In the genomic region with DNA sequence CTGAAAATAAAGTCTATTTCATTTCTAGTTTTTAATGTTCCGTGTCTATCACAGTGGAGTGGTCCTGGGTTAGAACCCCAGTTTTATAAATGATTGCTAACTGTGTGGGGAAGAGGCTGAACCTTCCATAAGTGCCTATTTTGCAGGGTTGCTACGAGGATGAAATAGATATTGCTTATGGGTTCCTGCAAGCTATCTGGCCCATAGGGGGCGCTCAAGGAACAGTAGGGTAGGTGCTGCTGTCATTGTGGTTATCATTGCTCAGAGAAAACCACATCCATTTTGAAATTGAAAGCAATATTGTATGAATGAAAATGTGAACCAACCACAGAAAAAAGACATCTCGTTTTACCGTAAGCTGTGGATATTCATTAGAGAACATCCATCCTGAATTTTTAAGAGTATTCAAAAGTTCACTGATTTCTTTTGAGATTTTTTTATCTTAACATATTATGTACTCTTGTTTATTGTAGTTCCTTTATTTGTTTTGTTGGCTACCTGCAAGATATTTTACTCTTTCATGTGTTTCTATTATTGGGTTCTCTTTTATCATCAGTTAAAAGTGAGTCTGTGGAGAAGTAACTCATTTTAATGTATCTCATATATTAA, we compare ENCODE assay signal across 9 cellular contexts.
DNase-seq lines count a peak whose midpoint lies in the region; TF ChIP-seq lines count a peak whose summit lies in the region.
"Had no signal": no experiment of that assay in that cellular context is flagged by ENCODE, and none has a peak within 500 bp of the region (broad histone marks: within the 10 kb centered on the region; RNA-seq: fewer than 3 reads in every experiment).

No MANE protein-coding gene starts in this region.

- H3K4me1 ChIP-seq in MM.1S (ENCODE audit: low read length) (no peaks in the 10 kb centered on the region), SJSA1 (replicated peaks) (no peaks in the 10 kb centered on the region)

- H3K9me3 ChIP-seq in MM.1S (replicated peaks; ENCODE audit: insufficient read depth, low read length) = no peaks in the 10 kb centered on the region
- no peaks in the 10 kb centered on the region; the same call in 1 of the 2 replicates for H3K9me3 ChIP-seq in SJSA1 (replicated peaks)

- H3K27me3 ChIP-seq in MM.1S (replicated peaks; ENCODE audit: insufficient read depth, low read length) (peaks cover 70% of the 10 kb centered on the region), SJSA1 (replicated peaks) (no peaks in the 10 kb centered on the region; the same call in 1 of the 2 replicates)

- H4K20me1 ChIP-seq in MM.1S (ENCODE audit: insufficient read depth, low read length) = no peaks in the 10 kb centered on the region

- H3K4me2 ChIP-seq in MM.1S (ENCODE audit: low read depth, low read length) = no peak overlapping the region

- POLR2A ChIA-PET in HEK293T (lab: Yijun Ruan, JAX) = no interaction called here

- peak; percentile 89 for TF ChIP-seq CTCF in GM12872 (IDR thresholded peaks at IDR 0.05; ENCODE audit: insufficient read depth, low read depth, low read length)
- peak; percentile 95 for TF ChIP-seq CTCF in MM.1S (IDR thresholded peaks at IDR 0.05; ENCODE audit: low read length)

- no peak overlapping the region for H3K9ac ChIP-seq in MM.1S (ENCODE audit: low read length)

- CTCF ChIA-PET in HEK293T (lab: Yijun Ruan, JAX) = interaction anchor here (1.0 to 1.2 kb wide), 2 partner anchors 8 to 20 kb away, joined by 3 to 6 read pairs; no protein-coding TSS in a partner anchor

- no peak overlapping the region for H2AFZ ChIP-seq in MM.1S (ENCODE audit: low read length)

- no peak overlapping the region for H3K27ac ChIP-seq in MM.1S (ENCODE audit: low read length)
- no peak overlapping the region for H3K27ac ChIP-seq in SJSA1
- H3K27ac ChIP-seq: skin epidermis had no signal

- H3K4me3 ChIP-seq in MM.1S (ENCODE audit: low read length) = no peak overlapping the region
- no peak overlapping the region for H3K4me3 ChIP-seq in SJSA1
- H3K4me3 ChIP-seq: skin epidermis had no signal

- H3K36me3 ChIP-seq in MM.1S (replicated peaks; ENCODE audit: insufficient read depth, low read length) = no peaks in the 10 kb centered on the region
- H3K36me3 ChIP-seq in SJSA1 = no peaks in the 10 kb centered on the region

- no peaks in the 10 kb centered on the region for H3K79me2 ChIP-seq in MM.1S (ENCODE audit: low read length)

- no peaks in the 10 kb centered on the region for H3F3A ChIP-seq in MM.1S (ENCODE audit: insufficient read depth, low read length)

- H3K9me2 ChIP-seq in MM.1S (replicated peaks; ENCODE audit: insufficient read depth, low read length) = no peaks in the 10 kb centered on the region

- peak; percentile 45 for DNase-seq in HEK293T (ENCODE audit: extremely low spot score)
- peak; percentile 94 for DNase-seq in MM.1S
- DNase-seq in SJSA1 (ENCODE audit: low read depth in 1 of 2, low spot score in 2 of 2) = peak; percentile 59 to 84
- peak; percentile 8 to 66 (median 54) for DNase-seq in activated naive CD4-positive, alpha-beta T cell (lab: John Stamatoyannopoulos, UW)
- DNase-seq in head of caudate nucleus = peak; percentile 48 to 94 (median 79)
- peak; percentile 65 for DNase-seq in putamen (ENCODE audit: low spot score)
- DNase-seq in 8988T = no peak

- intact Hi-C loops in head of caudate nucleus (cut with DNase I) = no loop called here

TF ChIP-seq in HEK293T, 16 proteins besides CTCF, POLR2A, EP300 and RAD21:
- TF ChIP-seq LEF1 (IDR thresholded peaks at IDR 0.05; ENCODE audit: borderline replicate concordance) = no peak
- TF ChIP-seq TARDBP (IDR thresholded peaks at IDR 0.05) = no peak
- TF ChIP-seq FOXM1 (IDR thresholded peaks at IDR 0.05; ENCODE audit: borderline replicate concordance) = no peak
- no peak for TF ChIP-seq ARNT (IDR thresholded peaks at IDR 0.05)
- no peak for TF ChIP-seq ELF4 (IDR thresholded peaks at IDR 0.05)
- no peak for TF ChIP-seq BHLHE40 (IDR thresholded peaks at IDR 0.05; ENCODE audit: borderline replicate concordance)
- TF ChIP-seq ZNF384 (IDR thresholded peaks at IDR 0.05) = no peak
- no peak for TF ChIP-seq CTBP1 (IDR thresholded peaks at IDR 0.05; ENCODE audit: borderline replicate concordance)
- TF ChIP-seq PKNOX1 (IDR thresholded peaks at IDR 0.05) = no peak; the same call in 1 of the 2 replicates
- no peak for TF ChIP-seq SUZ12 (IDR thresholded peaks at IDR 0.05)
- no peak for TF ChIP-seq HDGF (IDR thresholded peaks at IDR 0.05; ENCODE audit: borderline replicate concordance)
- no peak for TF ChIP-seq SP1 (IDR thresholded peaks at IDR 0.05)
- no peak for TF ChIP-seq L3MBTL2 (conservative IDR thresholded peaks at IDR 0.05)
- TF ChIP-seq FOXK2 (IDR thresholded peaks at IDR 0.05) = no peak
- TF ChIP-seq FOXA1 (IDR thresholded peaks at IDR 0.05) = no peak
- TF ChIP-seq NFRKB (IDR thresholded peaks at IDR 0.05) = no peak
